In the genomic region with DNA sequence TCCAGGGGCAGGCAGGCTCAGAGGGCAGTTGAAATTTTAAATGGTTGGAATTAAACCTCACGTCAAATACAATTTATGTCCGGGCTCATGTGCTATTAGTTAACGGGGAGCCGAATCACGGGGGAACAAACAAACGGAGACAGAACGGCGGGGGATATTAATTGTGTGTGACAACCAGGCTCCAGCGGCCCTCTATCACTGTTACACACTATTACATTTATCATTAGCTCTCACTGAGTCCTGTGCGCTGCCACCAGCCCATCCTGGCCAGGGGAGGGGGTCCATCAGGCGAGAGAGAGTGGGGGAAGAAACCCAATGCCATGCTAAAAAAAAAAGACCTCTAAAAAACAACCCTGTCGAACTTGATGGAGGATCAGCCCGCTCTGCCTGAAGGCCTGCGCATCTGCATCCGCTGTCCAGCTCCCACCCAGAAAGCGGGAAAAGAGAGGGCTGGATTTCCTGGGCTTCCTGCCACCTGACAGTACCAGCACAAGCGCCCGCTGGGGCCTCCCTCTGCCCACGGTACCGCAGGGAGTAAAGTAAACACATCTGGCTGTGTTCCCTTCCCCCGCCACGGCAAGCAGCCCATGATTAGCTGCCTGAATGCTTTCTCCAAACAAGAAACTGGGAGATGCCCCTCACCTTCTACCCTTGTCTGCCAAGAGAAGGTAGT, we compare ENCODE assay signal across 11 cellular contexts. TPM values are rescaled to one million over a fixed set of nuclear protein-coding genes. Genes with fewer than 3 reads are reported as not detected.
A peak's percentile ranks its signal among the peaks of the same experiment; 100 is the strongest.
DNase-seq lines count a peak whose midpoint lies in the region; ATAC-seq and TF ChIP-seq lines count a peak whose summit lies in the region.
"Had no signal": no experiment of that assay in that cellular context is flagged by ENCODE, and none has a peak within 500 bp of the region (broad histone marks: within the 10 kb centered on the region; RNA-seq: fewer than 3 reads in every experiment).

No MANE protein-coding gene starts in this region.

- POLR2A ChIA-PET in WTC11 (lab: Charles Lee), result no interaction called here

- CTCF ChIA-PET in WTC11 (lab: Charles Lee), result interaction anchor here (0.7 to 5.3 kb wide), 9 partner anchors 13 to 121 kb away, joined by 3 to 34 read pairs (median 3); partner anchors contain the start of gene MYO18A

- DNase-seq in DMS 273 treated with DMSO at 0.1 percent for 48 hours (lab: John Stamatoyannopoulos, UW) (peak; percentile 68), NCI-H2029 treated with DMSO at 0.1 percent for 48 hours (lab: John Stamatoyannopoulos, UW) (peak; percentile 56), WTC11 (ENCODE audit: low spot score) (no peak), mesothelial cell of epicardium (ENCODE audit: low spot score in 2 of 2, unreplicated experiment in 2 of 2) (no peak), middle frontal gyrus (ENCODE audit: extremely low spot score, low spot score) (no peak), testis (no peak)
- DNase-seq in stimulated activated naive B cell treated with anti-CD40 and anti-IgM and Interleukin-4, amounts not matched to agents 10 μg/mL and 1 μg/mL and 100 μg/mL, for 72 hours, result no peak
- DNase-seq: gastrocnemius medialis had no signal

- no peaks in the 10 kb centered on the region for H3K36me3 ChIP-seq in testis (ENCODE audit: low read depth, missing control alignments)

- H3K4me1 ChIP-seq in testis, result no peaks in the 10 kb centered on the region
- H3K4me1 ChIP-seq: gastrocnemius medialis had no signal

- H3K27me3 Mint-ChIP-seq in WTC11 (ENCODE audit: low read depth), result no peaks in the 10 kb centered on the region
- no peaks in the 10 kb centered on the region for H3K27me3 Mint-ChIP-seq in mesothelial cell of epicardium (ENCODE audit: low read depth)
- no peaks in the 10 kb centered on the region for H3K27me3 Mint-ChIP-seq in stimulated activated naive B cell treated with anti-CD40 and anti-IgM and Interleukin-4, amounts not matched to agents 10 μg/mL and 1 μg/mL and 100 μg/mL, for 72 hours

- no peak overlapping the region for H3K27ac ChIP-seq in testis
- H3K27ac ChIP-seq: cardiac muscle cell, gastrocnemius medialis, SJSA1 had no signal

- H3K4me3 Mint-ChIP-seq in WTC11, result no peak overlapping the region
- no peak overlapping the region for H3K4me3 Mint-ChIP-seq in mesothelial cell of epicardium
- no peak overlapping the region for H3K4me3 Mint-ChIP-seq in stimulated activated naive B cell treated with anti-CD40 and anti-IgM and Interleukin-4, amounts not matched to agents 10 μg/mL and 1 μg/mL and 100 μg/mL, for 72 hours

- 74 to 83% methylated on average over 15 to 22 of the region's 22 CpGs for WGBS in testis, 2 donors

- H3K4me1 Mint-ChIP-seq in WTC11 (peaks cover 43% of the 10 kb centered on the region), mesothelial cell of epicardium (peaks cover 11% of the 10 kb centered on the region)
- H3K4me1 Mint-ChIP-seq in stimulated activated naive B cell treated with anti-CD40 and anti-IgM and Interleukin-4, amounts not matched to agents 10 μg/mL and 1 μg/mL and 100 μg/mL, for 72 hours, result no peaks in the 10 kb centered on the region

- H3K9me3 ChIP-seq in testis, result no peaks in the 10 kb centered on the region
- H3K9me3 ChIP-seq: gastrocnemius medialis, SJSA1 had no signal

- TF ChIP-seq POLR2A in testis (IDR thresholded peaks at IDR 0.05), result no peak

- H3K9me3 Mint-ChIP-seq in WTC11 (no peaks in the 10 kb centered on the region), mesothelial cell of epicardium (no peaks in the 10 kb centered on the region)
- H3K9me3 Mint-ChIP-seq in stimulated activated naive B cell treated with anti-CD40 and anti-IgM and Interleukin-4, amounts not matched to agents 10 μg/mL and 1 μg/mL and 100 μg/mL, for 72 hours, result no peaks in the 10 kb centered on the region

- peak; percentile 19 for ATAC-seq in WTC11
- no peak for ATAC-seq in GM18520 (IDR thresholded peaks at IDR 0.05; ENCODE audit: unreplicated experiment)
- no peak for ATAC-seq in stimulated activated naive B cell treated with anti-CD40 and anti-IgM and Interleukin-4, amounts not matched to agents 10 μg/mL and 1 μg/mL and 100 μg/mL, for 72 hours (replicated peaks)
- ATAC-seq: gastrocnemius medialis had no signal

- peak overlapping the region; percentile 5; the same call in 1 of the 2 replicates for H3K27ac Mint-ChIP-seq in WTC11
- H3K27ac Mint-ChIP-seq in mesothelial cell of epicardium, result peak overlapping the region; percentile 56
- no peak overlapping the region for H3K27ac Mint-ChIP-seq in stimulated activated naive B cell treated with anti-CD40 and anti-IgM and Interleukin-4, amounts not matched to agents 10 μg/mL and 1 μg/mL and 100 μg/mL, for 72 hours

- H3K27me3 ChIP-seq in testis, result no peaks in the 10 kb centered on the region
- H3K27me3 ChIP-seq: cardiac muscle cell, gastrocnemius medialis, SJSA1 had no signal

- no peak for TF ChIP-seq CTCF in WTC11 (IDR thresholded peaks at IDR 0.05)
- no peak for TF ChIP-seq CTCF in mesothelial cell of epicardium (IDR thresholded peaks at IDR 0.05; ENCODE audit: unreplicated experiment)
- no peak for TF ChIP-seq CTCF in testis (IDR thresholded peaks at IDR 0.05)

- H3K4me3 ChIP-seq in testis, result no peak overlapping the region
- H3K4me3 ChIP-seq: cardiac muscle cell, gastrocnemius medialis, SJSA1 had no signal

- peaks cover 41% of the 10 kb centered on the region for H3K36me3 Mint-ChIP-seq in WTC11
- peaks cover 40% of the 10 kb centered on the region for H3K36me3 Mint-ChIP-seq in mesothelial cell of epicardium
- H3K36me3 Mint-ChIP-seq in stimulated activated naive B cell treated with anti-CD40 and anti-IgM and Interleukin-4, amounts not matched to agents 10 μg/mL and 1 μg/mL and 100 μg/mL, for 72 hours, result peaks cover 50 to 73% of the 10 kb centered on the region in 2 donors

- intact Hi-C loops in testis (cut with DNase I; ENCODE audit: low total_unique reads), result no loop called here

TF ChIP-seq in WTC11, 78 proteins besides CTCF, POLR2A, EP300 and RAD21:
- TF ChIP-seq ZNF317 (CRISPR knock-in tag; IDR thresholded peaks at IDR 0.05; ENCODE audit: borderline replicate concordance, low read depth) (peak; percentile 69), MAX (CRISPR knock-in tag; IDR thresholded peaks at IDR 0.05) (0 out of 2 replicates have a peak, but pooled peaks have one; percentile 24), FOXK1 (CRISPR knock-in tag; IDR thresholded peaks at IDR 0.05) (0 out of 2 replicates have a peak, but pooled peaks have one; percentile 24), ZNF423 (CRISPR knock-in tag; IDR thresholded peaks at IDR 0.05) (peak; percentile 85), STAT6 (CRISPR knock-in tag; conservative IDR thresholded peaks at IDR 0.05; ENCODE audit: low read depth) (no peak), GTF2I (CRISPR knock-in tag; conservative IDR thresholded peaks at IDR 0.05) (no peak), ELF4 (CRISPR knock-in tag; IDR thresholded peaks at IDR 0.05; ENCODE audit: low read depth) (no peak), CREB1 (CRISPR knock-in tag; IDR thresholded peaks at IDR 0.05) (no peak)
- TF ChIP-seq, protein P1, sequence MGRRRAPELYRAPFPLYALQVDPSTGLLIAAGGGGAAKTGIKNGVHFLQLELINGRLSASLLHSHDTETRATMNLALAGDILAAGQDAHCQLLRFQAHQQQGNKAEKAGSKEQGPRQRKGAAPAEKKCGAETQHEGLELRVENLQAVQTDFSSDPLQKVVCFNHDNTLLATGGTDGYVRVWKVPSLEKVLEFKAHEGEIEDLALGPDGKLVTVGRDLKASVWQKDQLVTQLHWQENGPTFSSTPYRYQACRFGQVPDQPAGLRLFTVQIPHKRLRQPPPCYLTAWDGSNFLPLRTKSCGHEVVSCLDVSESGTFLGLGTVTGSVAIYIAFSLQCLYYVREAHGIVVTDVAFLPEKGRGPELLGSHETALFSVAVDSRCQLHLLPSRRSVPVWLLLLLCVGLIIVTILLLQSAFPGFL (CRISPR knock-in tag; IDR thresholded peaks at IDR 0.05; ENCODE audit: borderline replicate concordance), result no peak
- TF ChIP-seq, protein P2, sequence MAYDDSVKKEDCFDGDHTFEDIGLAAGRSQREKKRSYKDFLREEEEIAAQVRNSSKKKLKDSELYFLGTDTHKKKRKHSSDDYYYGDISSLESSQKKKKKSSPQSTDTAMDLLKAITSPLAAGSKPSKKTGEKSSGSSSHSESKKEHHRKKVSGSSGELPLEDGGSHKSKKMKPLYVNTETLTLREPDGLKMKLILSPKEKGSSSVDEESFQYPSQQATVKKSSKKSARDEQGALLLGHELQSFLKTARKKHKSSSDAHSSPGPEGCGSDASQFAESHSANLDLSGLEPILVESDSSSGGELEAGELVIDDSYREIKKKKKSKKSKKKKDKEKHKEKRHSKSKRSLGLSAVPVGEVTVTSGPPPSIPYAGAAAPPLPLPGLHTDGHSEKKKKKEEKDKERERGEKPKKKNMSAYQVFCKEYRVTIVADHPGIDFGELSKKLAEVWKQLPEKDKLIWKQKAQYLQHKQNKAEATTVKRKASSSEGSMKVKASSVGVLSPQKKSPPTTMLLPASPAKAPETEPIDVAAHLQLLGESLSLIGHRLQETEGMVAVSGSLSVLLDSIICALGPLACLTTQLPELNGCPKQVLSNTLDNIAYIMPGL (CRISPR knock-in tag; IDR thresholded peaks at IDR 0.05), result no peak

RNA-seq across cellular contexts. Expression of gene PIPOX, which starts 41.7 kb away (rescaled TPM):
- 32.4 to 34.2 TPM (median 34.1 TPM) in 3 replicates for total RNA-seq in WTC11 (2021)
- 4.1 to 5.0 TPM (median 4.4 TPM) in 3 replicates for total RNA-seq in mesothelial cell of epicardium
- 1 to 10 TPM; 5.9 to 6.8 TPM for total RNA-seq in testis
- 3.9 TPM for polyA plus RNA-seq in testis (ENCODE audit: insufficient read depth, low read depth, low replicate concordance)

Comparison
In these comparisons a context has a peak if more than half of its experiments do, and no peak if none do; other contexts are left out.
1. DNase-seq: peak in DMS 273 treated with DMSO at 0.1 percent for 48 hours (single experiment) and NCI-H2029 treated with DMSO at 0.1 percent for 48 hours (single experiment); none in WTC11 (single experiment), mesothelial cell of epicardium (0 of 2), stimulated activated naive B cell treated with anti-CD40 and anti-IgM and Interleukin-4, amounts not matched to agents 10 μg/mL and 1 μg/mL and 100 μg/mL, for 72 hours (single experiment), middle frontal gyrus (single experiment) and testis (single experiment).